ENCODE assay signal across 1 cellular context in the genomic region with DNA sequence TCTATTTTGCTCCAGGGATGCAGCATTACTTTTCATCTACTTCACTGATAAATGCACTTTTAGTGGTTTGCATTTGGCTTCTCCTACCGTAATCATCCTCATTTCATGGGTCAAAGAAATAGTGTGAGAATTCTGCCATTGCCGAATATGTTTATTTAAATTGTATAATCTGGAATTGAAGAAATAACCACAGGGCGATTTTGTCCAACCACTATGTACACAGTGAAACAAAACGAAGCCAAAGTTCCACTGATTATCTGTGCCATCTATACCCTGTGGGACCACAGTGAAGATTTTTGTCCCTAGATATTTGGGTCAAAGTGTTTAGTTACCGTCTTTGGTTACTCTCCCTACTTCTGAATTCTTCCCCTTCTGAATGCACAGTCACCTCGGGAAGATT.
TF ChIP-seq lines count a peak whose summit lies in the region.

No MANE protein-coding gene starts in this region.

TF ChIP-seq in neural cell, 6 proteins besides CTCF, POLR2A, EP300 and RAD21 (continued from another document):
- TF ChIP-seq, protein P1, sequence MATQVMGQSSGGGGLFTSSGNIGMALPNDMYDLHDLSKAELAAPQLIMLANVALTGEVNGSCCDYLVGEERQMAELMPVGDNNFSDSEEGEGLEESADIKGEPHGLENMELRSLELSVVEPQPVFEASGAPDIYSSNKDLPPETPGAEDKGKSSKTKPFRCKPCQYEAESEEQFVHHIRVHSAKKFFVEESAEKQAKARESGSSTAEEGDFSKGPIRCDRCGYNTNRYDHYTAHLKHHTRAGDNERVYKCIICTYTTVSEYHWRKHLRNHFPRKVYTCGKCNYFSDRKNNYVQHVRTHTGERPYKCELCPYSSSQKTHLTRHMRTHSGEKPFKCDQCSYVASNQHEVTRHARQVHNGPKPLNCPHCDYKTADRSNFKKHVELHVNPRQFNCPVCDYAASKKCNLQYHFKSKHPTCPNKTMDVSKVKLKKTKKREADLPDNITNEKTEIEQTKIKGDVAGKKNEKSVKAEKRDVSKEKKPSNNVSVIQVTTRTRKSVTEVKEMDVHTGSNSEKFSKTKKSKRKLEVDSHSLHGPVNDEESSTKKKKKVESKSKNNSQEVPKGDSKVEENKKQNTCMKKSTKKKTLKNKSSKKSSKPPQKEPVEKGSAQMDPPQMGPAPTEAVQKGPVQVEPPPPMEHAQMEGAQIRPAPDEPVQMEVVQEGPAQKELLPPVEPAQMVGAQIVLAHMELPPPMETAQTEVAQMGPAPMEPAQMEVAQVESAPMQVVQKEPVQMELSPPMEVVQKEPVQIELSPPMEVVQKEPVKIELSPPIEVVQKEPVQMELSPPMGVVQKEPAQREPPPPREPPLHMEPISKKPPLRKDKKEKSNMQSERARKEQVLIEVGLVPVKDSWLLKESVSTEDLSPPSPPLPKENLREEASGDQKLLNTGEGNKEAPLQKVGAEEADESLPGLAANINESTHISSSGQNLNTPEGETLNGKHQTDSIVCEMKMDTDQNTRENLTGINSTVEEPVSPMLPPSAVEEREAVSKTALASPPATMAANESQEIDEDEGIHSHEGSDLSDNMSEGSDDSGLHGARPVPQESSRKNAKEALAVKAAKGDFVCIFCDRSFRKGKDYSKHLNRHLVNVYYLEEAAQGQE (IDR thresholded peaks at IDR 0.05; ENCODE audit: borderline replicate concordance) = no peak
